2 cellular contexts compared by ENCODE assay signal in the genomic region with DNA sequence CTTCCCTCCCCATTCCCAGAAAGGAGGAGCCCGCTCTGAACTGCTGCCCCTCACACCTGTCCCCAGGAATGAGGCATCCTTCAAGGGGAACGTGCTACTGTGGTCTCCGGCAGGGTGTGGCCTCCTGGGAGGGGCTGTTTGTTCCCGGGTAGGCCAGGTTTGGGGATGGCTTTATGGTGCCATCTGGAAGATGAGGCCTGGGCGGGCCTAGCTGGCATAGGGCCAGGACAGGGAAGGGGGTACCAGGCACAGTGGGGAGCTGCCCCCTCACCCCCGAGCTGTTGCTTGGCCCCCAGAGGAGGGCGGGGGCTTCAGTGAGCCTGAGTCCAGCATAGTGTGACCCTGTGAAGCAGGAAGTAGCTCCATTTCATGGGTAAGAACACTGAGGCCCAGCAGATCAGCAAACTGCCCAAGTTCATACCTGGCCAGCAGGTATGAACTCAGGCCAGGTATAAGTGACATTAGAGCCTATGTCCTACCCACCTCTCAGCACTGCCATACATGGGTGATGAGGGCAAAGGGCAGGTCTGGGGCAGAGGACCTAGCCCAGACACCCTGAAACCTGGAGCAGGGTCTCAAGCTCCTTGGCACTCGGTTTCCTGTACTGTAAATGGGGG.
TF ChIP-seq lines count a peak whose summit lies in the region.

No MANE protein-coding gene starts in this region.

TF ChIP-seq in HEK293, 187 proteins besides CTCF, POLR2A, EP300 and RAD21:
- TF ChIP-seq, protein P1, sequence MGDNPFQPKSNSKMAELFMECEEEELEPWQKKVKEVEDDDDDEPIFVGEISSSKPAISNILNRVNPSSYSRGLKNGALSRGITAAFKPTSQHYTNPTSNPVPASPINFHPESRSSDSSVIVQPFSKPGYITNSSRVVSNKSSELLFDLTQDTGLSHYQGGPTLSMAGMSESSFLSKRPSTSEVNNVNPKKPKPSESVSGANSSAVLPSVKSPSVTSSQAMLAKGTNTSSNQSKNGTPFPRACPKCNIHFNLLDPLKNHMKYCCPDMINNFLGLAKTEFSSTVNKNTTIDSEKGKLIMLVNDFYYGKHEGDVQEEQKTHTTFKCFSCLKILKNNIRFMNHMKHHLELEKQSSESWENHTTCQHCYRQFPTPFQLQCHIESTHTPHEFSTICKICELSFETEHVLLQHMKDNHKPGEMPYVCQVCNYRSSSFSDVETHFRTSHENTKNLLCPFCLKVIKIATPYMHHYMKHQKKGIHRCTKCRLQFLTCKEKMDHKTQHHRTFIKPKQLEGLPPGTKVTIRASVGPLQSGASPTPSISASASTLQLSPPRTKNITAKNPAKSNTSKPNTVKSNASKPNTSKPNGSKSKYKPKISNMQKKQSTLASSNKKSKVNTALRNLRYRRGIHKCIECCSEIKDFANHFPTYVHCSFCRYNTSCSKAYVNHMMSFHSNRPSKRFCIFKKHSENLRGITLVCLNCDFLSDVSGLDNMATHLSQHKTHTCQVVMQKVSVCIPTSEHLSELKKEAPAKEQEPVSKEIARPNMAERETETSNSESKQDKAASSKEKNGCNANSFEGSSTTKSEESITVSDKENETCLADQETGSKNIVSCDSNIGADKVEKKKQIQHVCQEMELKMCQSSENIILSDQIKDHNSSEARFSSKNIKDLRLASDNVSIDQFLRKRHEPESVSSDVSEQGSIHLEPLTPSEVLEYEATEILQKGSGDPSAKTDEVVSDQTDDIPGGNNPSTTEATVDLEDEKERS (tag by site-specific recombination; IDR thresholded peaks at IDR 0.05), result no peak
- TF ChIP-seq, protein P2, sequence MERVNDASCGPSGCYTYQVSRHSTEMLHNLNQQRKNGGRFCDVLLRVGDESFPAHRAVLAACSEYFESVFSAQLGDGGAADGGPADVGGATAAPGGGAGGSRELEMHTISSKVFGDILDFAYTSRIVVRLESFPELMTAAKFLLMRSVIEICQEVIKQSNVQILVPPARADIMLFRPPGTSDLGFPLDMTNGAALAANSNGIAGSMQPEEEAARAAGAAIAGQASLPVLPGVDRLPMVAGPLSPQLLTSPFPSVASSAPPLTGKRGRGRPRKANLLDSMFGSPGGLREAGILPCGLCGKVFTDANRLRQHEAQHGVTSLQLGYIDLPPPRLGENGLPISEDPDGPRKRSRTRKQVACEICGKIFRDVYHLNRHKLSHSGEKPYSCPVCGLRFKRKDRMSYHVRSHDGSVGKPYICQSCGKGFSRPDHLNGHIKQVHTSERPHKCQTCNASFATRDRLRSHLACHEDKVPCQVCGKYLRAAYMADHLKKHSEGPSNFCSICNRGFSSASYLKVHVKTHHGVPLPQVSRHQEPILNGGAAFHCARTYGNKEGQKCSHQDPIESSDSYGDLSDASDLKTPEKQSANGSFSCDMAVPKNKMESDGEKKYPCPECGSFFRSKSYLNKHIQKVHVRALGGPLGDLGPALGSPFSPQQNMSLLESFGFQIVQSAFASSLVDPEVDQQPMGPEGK (tag by site-specific recombination; IDR thresholded peaks at IDR 0.05), result 0 out of 2 replicates have a peak, but pooled peaks have one; percentile 38

TF ChIP-seq in H1, 55 proteins besides CTCF, POLR2A, EP300 and RAD21:
- TF ChIP-seq GTF2F1 (IDR thresholded peaks at IDR 0.05; ENCODE audit: borderline replicate concordance, low read depth, low read length) (no peak), KDM5A (IDR thresholded peaks at IDR 0.05; ENCODE audit: low read length) (no peak), RBBP5 (IDR thresholded peaks at IDR 0.05; ENCODE audit: borderline replicate concordance, low read depth, low read length) (no peak)
- TF ChIP-seq, protein P3, sequence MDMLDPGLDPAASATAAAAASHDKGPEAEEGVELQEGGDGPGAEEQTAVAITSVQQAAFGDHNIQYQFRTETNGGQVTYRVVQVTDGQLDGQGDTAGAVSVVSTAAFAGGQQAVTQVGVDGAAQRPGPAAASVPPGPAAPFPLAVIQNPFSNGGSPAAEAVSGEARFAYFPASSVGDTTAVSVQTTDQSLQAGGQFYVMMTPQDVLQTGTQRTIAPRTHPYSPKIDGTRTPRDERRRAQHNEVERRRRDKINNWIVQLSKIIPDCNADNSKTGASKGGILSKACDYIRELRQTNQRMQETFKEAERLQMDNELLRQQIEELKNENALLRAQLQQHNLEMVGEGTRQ (IDR thresholded peaks at IDR 0.05; ENCODE audit: low read length), result no peak
